Comparison of ENCODE assay signal across 1 cellular context in the genomic region with DNA sequence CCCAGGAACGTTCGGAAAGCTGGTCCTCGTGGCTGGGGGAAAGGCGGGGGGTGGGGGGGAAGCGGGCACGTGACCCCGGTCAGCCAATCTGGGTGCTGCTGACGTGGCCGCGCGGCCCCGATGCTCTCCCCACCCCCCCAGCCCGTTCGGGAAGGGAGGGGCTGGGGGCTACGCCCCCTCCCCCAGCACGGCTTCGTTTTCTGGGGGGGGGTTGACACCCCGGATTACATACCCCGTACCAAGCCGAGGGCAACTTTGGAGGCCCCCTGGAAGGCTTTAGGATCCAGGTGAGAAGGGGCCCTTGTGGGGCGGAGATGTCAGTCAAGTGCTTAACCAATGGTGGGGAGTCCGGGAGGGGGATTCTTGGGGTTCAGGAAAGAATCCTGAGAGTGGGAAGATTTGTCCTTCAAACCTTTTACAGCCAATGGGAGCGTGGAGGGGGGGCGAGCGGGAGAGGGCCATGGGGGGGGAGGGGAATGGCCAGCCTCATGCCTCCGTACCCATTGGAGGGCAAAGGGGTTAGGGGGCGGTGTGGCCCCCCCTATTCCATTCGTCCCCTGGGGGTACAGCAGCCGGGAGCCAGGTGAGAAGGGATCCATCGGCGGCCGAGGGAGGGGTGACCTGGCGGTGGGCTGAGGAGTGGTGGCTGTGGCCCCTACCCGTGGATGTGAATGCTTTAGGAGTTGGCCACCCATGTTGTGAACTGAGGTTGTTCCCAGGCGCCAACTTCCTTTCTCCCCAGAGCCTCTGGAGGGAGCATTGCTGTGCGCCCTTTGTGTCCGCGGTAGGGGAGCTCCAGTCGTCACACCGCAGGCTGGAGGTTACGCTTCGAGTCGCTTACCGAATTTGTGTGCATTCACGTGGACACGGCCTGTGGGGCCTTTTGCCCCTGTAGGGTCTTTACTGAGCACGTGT.
A peak's percentile ranks its signal among the peaks of the same experiment; 100 is the strongest.
TF ChIP-seq lines count a peak whose summit lies in the region.

No MANE protein-coding gene starts in this region.

TF ChIP-seq in HepG2, 621 proteins besides CTCF, POLR2A, EP300 and RAD21 (continued from another document and continues in another):
- TF ChIP-seq, protein P1, sequence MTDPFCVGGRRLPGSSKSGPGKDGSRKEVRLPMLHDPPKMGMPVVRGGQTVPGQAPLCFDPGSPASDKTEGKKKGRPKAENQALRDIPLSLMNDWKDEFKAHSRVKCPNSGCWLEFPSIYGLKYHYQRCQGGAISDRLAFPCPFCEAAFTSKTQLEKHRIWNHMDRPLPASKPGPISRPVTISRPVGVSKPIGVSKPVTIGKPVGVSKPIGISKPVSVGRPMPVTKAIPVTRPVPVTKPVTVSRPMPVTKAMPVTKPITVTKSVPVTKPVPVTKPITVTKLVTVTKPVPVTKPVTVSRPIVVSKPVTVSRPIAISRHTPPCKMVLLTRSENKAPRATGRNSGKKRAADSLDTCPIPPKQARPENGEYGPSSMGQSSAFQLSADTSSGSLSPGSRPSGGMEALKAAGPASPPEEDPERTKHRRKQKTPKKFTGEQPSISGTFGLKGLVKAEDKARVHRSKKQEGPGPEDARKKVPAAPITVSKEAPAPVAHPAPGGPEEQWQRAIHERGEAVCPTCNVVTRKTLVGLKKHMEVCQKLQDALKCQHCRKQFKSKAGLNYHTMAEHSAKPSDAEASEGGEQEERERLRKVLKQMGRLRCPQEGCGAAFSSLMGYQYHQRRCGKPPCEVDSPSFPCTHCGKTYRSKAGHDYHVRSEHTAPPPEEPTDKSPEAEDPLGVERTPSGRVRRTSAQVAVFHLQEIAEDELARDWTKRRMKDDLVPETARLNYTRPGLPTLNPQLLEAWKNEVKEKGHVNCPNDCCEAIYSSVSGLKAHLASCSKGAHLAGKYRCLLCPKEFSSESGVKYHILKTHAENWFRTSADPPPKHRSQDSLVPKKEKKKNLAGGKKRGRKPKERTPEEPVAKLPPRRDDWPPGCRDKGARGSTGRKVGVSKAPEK (CRISPR knock-in tag; IDR thresholded peaks at IDR 0.05; ENCODE audit: borderline replicate concordance), result no peak
- TF ChIP-seq, protein P2, sequence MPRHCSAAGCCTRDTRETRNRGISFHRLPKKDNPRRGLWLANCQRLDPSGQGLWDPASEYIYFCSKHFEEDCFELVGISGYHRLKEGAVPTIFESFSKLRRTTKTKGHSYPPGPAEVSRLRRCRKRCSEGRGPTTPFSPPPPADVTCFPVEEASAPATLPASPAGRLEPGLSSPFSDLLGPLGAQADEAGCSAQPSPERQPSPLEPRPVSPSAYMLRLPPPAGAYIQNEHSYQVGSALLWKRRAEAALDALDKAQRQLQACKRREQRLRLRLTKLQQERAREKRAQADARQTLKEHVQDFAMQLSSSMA (CRISPR knock-in tag; IDR thresholded peaks at IDR 0.05), result no peak
- peak; percentile 83; the same call in 1 of the 2 replicates for TF ChIP-seq ZNF205 (CRISPR knock-in tag; IDR thresholded peaks at IDR 0.05)
- TF ChIP-seq TBP (CRISPR knock-in tag; IDR thresholded peaks at IDR 0.05), result no peak
- no peak; the same call in 1 of the 2 replicates for TF ChIP-seq KLF12 (CRISPR knock-in tag; IDR thresholded peaks at IDR 0.05; ENCODE audit: borderline replicate concordance)
- TF ChIP-seq ZNF546 (CRISPR knock-in tag; conservative IDR thresholded peaks at IDR 0.05), result 0 out of 2 replicates have a peak, but pooled peaks have one; percentile 20
- no peak for TF ChIP-seq ZFP36 (IDR thresholded peaks at IDR 0.05; ENCODE audit: borderline replicate concordance, low read depth, low read length, partially characterized antibody)
- no peak for TF ChIP-seq MTA3 (CRISPR knock-in tag; IDR thresholded peaks at IDR 0.05)
- TF ChIP-seq ZNF737 (CRISPR knock-in tag; IDR thresholded peaks at IDR 0.05; ENCODE audit: borderline replicate concordance), result no peak
- TF ChIP-seq, protein P3, sequence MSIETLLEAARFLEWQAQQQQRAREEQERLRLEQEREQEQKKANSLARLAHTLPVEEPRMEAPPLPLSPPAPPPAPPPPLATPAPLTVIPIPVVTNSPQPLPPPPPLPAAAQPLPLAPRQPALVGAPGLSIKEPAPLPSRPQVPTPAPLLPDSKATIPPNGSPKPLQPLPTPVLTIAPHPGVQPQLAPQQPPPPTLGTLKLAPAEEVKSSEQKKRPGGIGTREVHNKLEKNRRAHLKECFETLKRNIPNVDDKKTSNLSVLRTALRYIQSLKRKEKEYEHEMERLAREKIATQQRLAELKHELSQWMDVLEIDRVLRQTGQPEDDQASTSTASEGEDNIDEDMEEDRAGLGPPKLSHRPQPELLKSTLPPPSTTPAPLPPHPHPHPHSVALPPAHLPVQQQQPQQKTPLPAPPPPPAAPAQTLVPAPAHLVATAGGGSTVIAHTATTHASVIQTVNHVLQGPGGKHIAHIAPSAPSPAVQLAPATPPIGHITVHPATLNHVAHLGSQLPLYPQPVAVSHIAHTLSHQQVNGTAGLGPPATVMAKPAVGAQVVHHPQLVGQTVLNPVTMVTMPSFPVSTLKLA (IDR thresholded peaks at IDR 0.05), result peak; percentile 51; the same call in 1 of the 2 replicates
- TF ChIP-seq ZNF557 (CRISPR knock-in tag; IDR thresholded peaks at IDR 0.05), result no peak
- TF ChIP-seq LCORL (IDR thresholded peaks at IDR 0.05), result no peak
- no peak; the same call in 1 of the 2 replicates for TF ChIP-seq LCORL (CRISPR knock-in tag; IDR thresholded peaks at IDR 0.05)
- TF ChIP-seq, protein P4, sequence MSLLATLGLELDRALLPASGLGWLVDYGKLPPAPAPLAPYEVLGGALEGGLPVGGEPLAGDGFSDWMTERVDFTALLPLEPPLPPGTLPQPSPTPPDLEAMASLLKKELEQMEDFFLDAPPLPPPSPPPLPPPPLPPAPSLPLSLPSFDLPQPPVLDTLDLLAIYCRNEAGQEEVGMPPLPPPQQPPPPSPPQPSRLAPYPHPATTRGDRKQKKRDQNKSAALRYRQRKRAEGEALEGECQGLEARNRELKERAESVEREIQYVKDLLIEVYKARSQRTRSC (CRISPR knock-in tag; IDR thresholded peaks at IDR 0.05; ENCODE audit: low read depth), result peak; percentile 41; the same call in 1 of the 2 replicates
- peak; percentile 93; the same call in 1 of the 2 replicates for TF ChIP-seq ZNF225 (CRISPR knock-in tag; IDR thresholded peaks at IDR 0.05)
- no peak for TF ChIP-seq DPF2 (CRISPR knock-in tag; IDR thresholded peaks at IDR 0.05; ENCODE audit: borderline replicate concordance, low read depth)
- no peak; the same call in 2 of the 3 replicates for TF ChIP-seq MXI1 (IDR thresholded peaks at IDR 0.05; ENCODE audit: borderline replicate concordance, low read depth, low read length)
- TF ChIP-seq, protein P5, sequence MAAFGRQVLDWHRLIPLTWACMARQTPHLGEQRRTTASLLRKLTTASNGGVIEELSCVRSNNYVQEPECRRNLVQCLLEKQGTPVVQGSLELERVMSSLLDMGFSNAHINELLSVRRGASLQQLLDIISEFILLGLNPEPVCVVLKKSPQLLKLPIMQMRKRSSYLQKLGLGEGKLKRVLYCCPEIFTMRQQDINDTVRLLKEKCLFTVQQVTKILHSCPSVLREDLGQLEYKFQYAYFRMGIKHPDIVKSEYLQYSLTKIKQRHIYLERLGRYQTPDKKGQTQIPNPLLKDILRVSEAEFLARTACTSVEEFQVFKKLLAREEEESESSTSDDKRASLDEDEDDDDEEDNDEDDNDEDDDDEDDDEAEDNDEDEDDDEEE (CRISPR knock-in tag; IDR thresholded peaks at IDR 0.05), result peak; percentile 98; the same call in 1 of the 2 replicates
- TF ChIP-seq SP5 (CRISPR knock-in tag; IDR thresholded peaks at IDR 0.05; ENCODE audit: borderline replicate concordance, low read depth), result peak; percentile 47; the same call in 1 of the 2 replicates
- peak; percentile 68 for TF ChIP-seq HNRNPH1 (optimal IDR thresholded peaks at IDR 0.05; ENCODE audit: low read depth, low read length)
- TF ChIP-seq ARID2 (CRISPR knock-in tag; IDR thresholded peaks at IDR 0.05; ENCODE audit: borderline replicate concordance), result peak; percentile 95; the same call in 1 of the 2 replicates
- peak; percentile 76; the same call in 1 of the 2 replicates for TF ChIP-seq ZNF333 (CRISPR knock-in tag; IDR thresholded peaks at IDR 0.05; ENCODE audit: borderline replicate concordance)
- peak; percentile 72; the same call in 1 of the 2 replicates for TF ChIP-seq ZIK1 (CRISPR knock-in tag; IDR thresholded peaks at IDR 0.05; ENCODE audit: borderline replicate concordance, low read depth)
- TF ChIP-seq, protein P6, sequence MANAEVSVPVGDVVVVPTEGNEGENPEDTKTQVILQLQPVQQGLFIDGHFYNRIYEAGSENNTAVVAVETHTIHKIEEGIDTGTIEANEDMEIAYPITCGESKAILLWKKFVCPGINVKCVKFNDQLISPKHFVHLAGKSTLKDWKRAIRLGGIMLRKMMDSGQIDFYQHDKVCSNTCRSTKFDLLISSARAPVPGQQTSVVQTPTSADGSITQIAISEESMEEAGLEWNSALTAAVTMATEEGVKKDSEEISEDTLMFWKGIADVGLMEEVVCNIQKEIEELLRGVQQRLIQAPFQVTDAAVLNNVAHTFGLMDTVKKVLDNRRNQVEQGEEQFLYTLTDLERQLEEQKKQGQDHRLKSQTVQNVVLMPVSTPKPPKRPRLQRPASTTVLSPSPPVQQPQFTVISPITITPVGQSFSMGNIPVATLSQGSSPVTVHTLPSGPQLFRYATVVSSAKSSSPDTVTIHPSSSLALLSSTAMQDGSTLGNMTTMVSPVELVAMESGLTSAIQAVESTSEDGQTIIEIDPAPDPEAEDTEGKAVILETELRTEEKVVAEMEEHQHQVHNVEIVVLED (CRISPR knock-in tag; IDR thresholded peaks at IDR 0.05; ENCODE audit: borderline replicate concordance), result peak; percentile 13; the same call in 1 of the 2 replicates
- TF ChIP-seq NCOA2 (CRISPR knock-in tag; IDR thresholded peaks at IDR 0.05), result no peak; the same call in 1 of the 2 replicates
- TF ChIP-seq KDM5A (IDR thresholded peaks at IDR 0.05; ENCODE audit: borderline replicate concordance, low read length), result no peak
- TF ChIP-seq ZNF234 (CRISPR knock-in tag; conservative IDR thresholded peaks at IDR 0.05), result no peak
- peak; percentile 40 for TF ChIP-seq NR2F6 (IDR thresholded peaks at IDR 0.05)
- peak; percentile 49; the same call in 1 of the 2 replicates for TF ChIP-seq NR2F6 (CRISPR knock-in tag; IDR thresholded peaks at IDR 0.05)
- no peak for TF ChIP-seq KDM1A (CRISPR knock-in tag; IDR thresholded peaks at IDR 0.05)
- no peak for TF ChIP-seq HOXA9 (CRISPR knock-in tag; IDR thresholded peaks at IDR 0.05; ENCODE audit: borderline replicate concordance)
- TF ChIP-seq, protein P7, sequence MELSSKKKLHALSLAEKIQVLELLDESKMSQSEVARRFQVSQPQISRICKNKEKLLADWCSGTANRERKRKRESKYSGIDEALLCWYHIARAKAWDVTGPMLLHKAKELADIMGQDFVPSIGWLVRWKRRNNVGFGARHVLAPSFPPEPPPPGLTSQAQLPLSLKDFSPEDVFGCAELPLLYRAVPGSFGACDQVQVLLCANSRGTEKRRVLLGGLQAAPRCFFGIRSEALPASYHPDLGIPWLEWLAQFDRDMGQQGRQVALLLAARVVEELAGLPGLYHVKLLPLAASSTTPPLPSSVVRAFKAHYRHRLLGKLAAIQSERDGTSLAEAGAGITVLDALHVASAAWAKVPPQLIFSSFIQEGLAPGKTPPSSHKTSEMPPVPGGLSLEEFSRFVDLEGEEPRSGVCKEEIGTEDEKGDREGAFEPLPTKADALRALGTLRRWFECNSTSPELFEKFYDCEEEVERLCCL (CRISPR knock-in tag; IDR thresholded peaks at IDR 0.05; ENCODE audit: borderline replicate concordance), result no peak; the same call in 1 of the 2 replicates
- no peak for TF ChIP-seq ZNF460 (CRISPR knock-in tag; IDR thresholded peaks at IDR 0.05; ENCODE audit: borderline replicate concordance)
- TF ChIP-seq ZNF550 (CRISPR knock-in tag; IDR thresholded peaks at IDR 0.05; ENCODE audit: borderline replicate concordance), result peak; percentile 27; the same call in 1 of the 2 replicates
- TF ChIP-seq ZNF253 (CRISPR knock-in tag; IDR thresholded peaks at IDR 0.05; ENCODE audit: borderline replicate concordance), result no peak
- TF ChIP-seq ZNF256 (CRISPR knock-in tag; conservative IDR thresholded peaks at IDR 0.05), result no peak
- TF ChIP-seq, protein P8, sequence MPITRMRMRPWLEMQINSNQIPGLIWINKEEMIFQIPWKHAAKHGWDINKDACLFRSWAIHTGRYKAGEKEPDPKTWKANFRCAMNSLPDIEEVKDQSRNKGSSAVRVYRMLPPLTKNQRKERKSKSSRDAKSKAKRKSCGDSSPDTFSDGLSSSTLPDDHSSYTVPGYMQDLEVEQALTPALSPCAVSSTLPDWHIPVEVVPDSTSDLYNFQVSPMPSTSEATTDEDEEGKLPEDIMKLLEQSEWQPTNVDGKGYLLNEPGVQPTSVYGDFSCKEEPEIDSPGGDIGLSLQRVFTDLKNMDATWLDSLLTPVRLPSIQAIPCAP (CRISPR knock-in tag; IDR thresholded peaks at IDR 0.05; ENCODE audit: low read depth), result 0 out of 2 replicates have a peak, but pooled peaks have one; percentile 42
- TF ChIP-seq, protein P9, sequence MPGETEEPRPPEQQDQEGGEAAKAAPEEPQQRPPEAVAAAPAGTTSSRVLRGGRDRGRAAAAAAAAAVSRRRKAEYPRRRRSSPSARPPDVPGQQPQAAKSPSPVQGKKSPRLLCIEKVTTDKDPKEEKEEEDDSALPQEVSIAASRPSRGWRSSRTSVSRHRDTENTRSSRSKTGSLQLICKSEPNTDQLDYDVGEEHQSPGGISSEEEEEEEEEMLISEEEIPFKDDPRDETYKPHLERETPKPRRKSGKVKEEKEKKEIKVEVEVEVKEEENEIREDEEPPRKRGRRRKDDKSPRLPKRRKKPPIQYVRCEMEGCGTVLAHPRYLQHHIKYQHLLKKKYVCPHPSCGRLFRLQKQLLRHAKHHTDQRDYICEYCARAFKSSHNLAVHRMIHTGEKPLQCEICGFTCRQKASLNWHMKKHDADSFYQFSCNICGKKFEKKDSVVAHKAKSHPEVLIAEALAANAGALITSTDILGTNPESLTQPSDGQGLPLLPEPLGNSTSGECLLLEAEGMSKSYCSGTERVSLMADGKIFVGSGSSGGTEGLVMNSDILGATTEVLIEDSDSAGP (CRISPR knock-in tag; IDR thresholded peaks at IDR 0.05; ENCODE audit: borderline replicate concordance), result no peak
- TF ChIP-seq ZNF746 (CRISPR knock-in tag; IDR thresholded peaks at IDR 0.05), result peak; percentile 27; the same call in 1 of the 2 replicates
- 0 out of 2 replicates have a peak, but pooled peaks have one; percentile 82 for TF ChIP-seq RNF2 (conservative IDR thresholded peaks at IDR 0.05; ENCODE audit: low read depth)
